In the genomic region with DNA sequence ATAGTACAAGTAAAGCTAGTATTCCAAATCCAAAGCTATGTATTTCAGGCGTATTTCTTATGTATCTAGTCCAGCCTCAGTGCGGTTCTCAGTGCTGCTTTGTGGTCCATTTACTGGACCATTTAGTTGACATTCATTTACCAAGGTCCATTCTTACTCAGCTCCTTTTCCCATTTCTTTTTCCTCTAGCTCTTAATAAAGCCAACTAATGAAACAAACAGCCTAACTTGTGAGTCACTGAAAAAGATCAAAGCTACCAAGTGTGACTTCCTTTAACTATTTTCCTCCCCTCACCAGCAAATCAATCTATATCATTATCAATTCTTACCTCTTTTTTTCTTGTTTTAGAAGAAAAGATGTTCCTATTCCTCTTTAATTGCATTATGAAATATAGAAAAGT, we compare ENCODE assay signal across 24 cellular contexts.
DNase-seq lines count a peak whose midpoint lies in the region; ATAC-seq, FAIRE-seq and TF ChIP-seq lines count a peak whose summit lies in the region.
"Had no signal": no experiment of that assay in that cellular context is flagged by ENCODE, and none has a peak within 500 bp of the region (broad histone marks: within the 10 kb centered on the region; RNA-seq: fewer than 3 reads in every experiment).

No MANE protein-coding gene starts in this region.

- H4K20me1 ChIP-seq in GM23248 (ENCODE audit: insufficient read depth) (no peaks in the 10 kb centered on the region), SK-N-SH (ENCODE audit: insufficient read depth) (no peaks in the 10 kb centered on the region), endothelial cell of umbilical vein (replicated peaks; ENCODE audit: control insufficient read depth, extremely low read depth, insufficient read depth, low read length) (no peaks in the 10 kb centered on the region)

- H3K9me3 ChIP-seq in GM23248 (ENCODE audit: low read depth) (no peaks in the 10 kb centered on the region), SK-N-SH (no peaks in the 10 kb centered on the region), endothelial cell of umbilical vein (replicated peaks; ENCODE audit: control insufficient read depth, insufficient read depth, low read length) (no peaks in the 10 kb centered on the region)

- no peak for TF ChIP-seq EP300 in SK-N-SH (IDR thresholded peaks at IDR 0.05; ENCODE audit: borderline replicate concordance in 1 of 2, low read depth in 1 of 2, low read length in 1 of 2)

- H2AFZ ChIP-seq in GM23248 = no peak overlapping the region
- H2AFZ ChIP-seq in SK-N-SH (ENCODE audit: low read depth) = no peak overlapping the region
- H2AFZ ChIP-seq in endothelial cell of umbilical vein (ENCODE audit: low read depth, low read length) = no peak overlapping the region

- intact Hi-C loops in endothelial cell of umbilical vein (cut with micrococcal nuclease) = no loop called here
- intact Hi-C loops in head of caudate nucleus (cut with DNase I) = no loop called here

- TF ChIP-seq RAD21 in SK-N-SH (IDR thresholded peaks at IDR 0.05; ENCODE audit: low read length) = no peak

- peaks cover 35% of the 10 kb centered on the region for H3K4me1 ChIP-seq in GM23248 (ENCODE audit: insufficient read depth)
- peaks cover 38 to 51% of the 10 kb centered on the region in 2 experiments for H3K4me1 ChIP-seq in SK-N-SH (ENCODE audit: control insufficient read depth in 1 of 2, insufficient read depth in 2 of 2, low read depth in 1 of 2, low read length in 1 of 2)
- H3K4me1 ChIP-seq in endothelial cell of umbilical vein (ENCODE audit: control insufficient read depth, extremely low read depth, insufficient read depth, low read length) = peaks cover 4% of the 10 kb centered on the region
- H3K4me1 ChIP-seq: A549 had no signal

- peak; percentile 38 for DNase-seq in GM23248
- DNase-seq in SK-N-SH = no peak
- peak; percentile 30 for DNase-seq in endothelial cell of umbilical vein (ENCODE audit: low read depth, low spot score)
- peak; percentile 92 for DNase-seq in renal cortical epithelial cell (ENCODE audit: low read depth)
- DNase-seq in germinal center (ENCODE audit: low spot score) = no peak
- no peak for DNase-seq in head of caudate nucleus
- DNase-seq: C1 segment of cervical spinal cord, DND-41, GF-D8, GOT3, MV-4-11, NCI-H1417 treated with DMSO at 0.1 percent for 48 hours, NCI-H2029, NCI-H2171 treated with DMSO at 0.1 percent for 48 hours, NCI-H446 treated with DMSO at 0.1 percent for 48 hours, NCI-H774, Right ventricle myocardium superior had no signal

- H3F3A ChIP-seq in GM23248 (ENCODE audit: insufficient read depth) (peaks cover 41% of the 10 kb centered on the region), SK-N-SH (replicated peaks; ENCODE audit: insufficient read depth) (peaks cover 36% of the 10 kb centered on the region)

- H3K9ac ChIP-seq in GM23248 (no peak overlapping the region), SK-N-SH (peak overlapping the region; percentile 5; the same call in 1 of the 2 replicates), endothelial cell of umbilical vein (replicated peaks; ENCODE audit: extremely low read depth, insufficient read depth, low read length) (no peak overlapping the region)

- TF ChIP-seq CTCF in SK-N-SH (IDR thresholded peaks at IDR 0.05) (no peak), endothelial cell of umbilical vein (IDR thresholded peaks at IDR 0.05; ENCODE audit: extremely low read depth in 1 of 2, insufficient read depth in 1 of 2, low read depth in 1 of 2, low read length in 2 of 2) (no peak)

- peaks cover 53% of the 10 kb centered on the region for H3K79me2 ChIP-seq in GM23248 (ENCODE audit: insufficient read depth)
- peaks cover 16% of the 10 kb centered on the region for H3K79me2 ChIP-seq in SK-N-SH (ENCODE audit: insufficient read depth)
- H3K79me2 ChIP-seq in endothelial cell of umbilical vein (ENCODE audit: control insufficient read depth, insufficient read depth, low read length) = no peaks in the 10 kb centered on the region

- dilution Hi-C loops in endothelial cell of umbilical vein (cut with MboI; ENCODE audit: extremely low pct_ligation_motif_present, low sequenced_read_pairs) = no loop called here

- H3K36me3 ChIP-seq in GM23248 (ENCODE audit: low read depth) (peaks cover 23% of the 10 kb centered on the region; the same call in 1 of the 2 replicates), SK-N-SH (replicated peaks in 1 of 2; ENCODE audit: control insufficient read depth in 1 of 2, insufficient read depth in 2 of 2, low read length in 1 of 2) (peaks cover 36 to 52% of the 10 kb centered on the region in 2 experiments), endothelial cell of umbilical vein (ENCODE audit: control insufficient read depth in 2 of 2, extremely low read depth in 1 of 2, insufficient read depth in 2 of 2, low read length in 2 of 2) (no peaks in the 10 kb centered on the region)

- H3K4me2 ChIP-seq in GM23248 (ENCODE audit: unreplicated experiment) = peak overlapping the region; percentile 35
- 0 out of 2 replicates have a peak overlapping the region, but pooled peaks have one; percentile 5 for H3K4me2 ChIP-seq in SK-N-SH
- no peak overlapping the region for H3K4me2 ChIP-seq in endothelial cell of umbilical vein (ENCODE audit: insufficient read depth, low read length)
- H3K4me2 ChIP-seq: A549 had no signal

- no peak for FAIRE-seq in endothelial cell of umbilical vein (lab: Jason Lieb, UNC)
- FAIRE-seq: GM12891, GM18507 had no signal

- H3K9me2 ChIP-seq in GM23248 (ENCODE audit: insufficient read depth) = no peaks in the 10 kb centered on the region
- H3K9me2 ChIP-seq in SK-N-SH = no peaks in the 10 kb centered on the region

- H3K27ac ChIP-seq in GM23248 (no peak overlapping the region; the same call in 1 of the 2 replicates), SK-N-SH (ENCODE audit: low read depth in 2 of 2, low read length in 1 of 2) (peak overlapping the region; percentile 71 to 96), endothelial cell of umbilical vein (ENCODE audit: insufficient read depth, low read depth, low read length) (no peak overlapping the region)
- H3K27ac ChIP-seq: A549, SK-N-MC had no signal

- in situ Hi-C loops in GM23248 (cut with MboI) = no loop called here

- H3K27me3 ChIP-seq in GM23248 (replicated peaks; ENCODE audit: insufficient read depth) (no peaks in the 10 kb centered on the region), SK-N-SH (ENCODE audit: insufficient read depth) (no peaks in the 10 kb centered on the region), endothelial cell of umbilical vein (ENCODE audit: control insufficient read depth in 2 of 2, insufficient read depth in 2 of 2, low read length in 2 of 2) (no peaks in the 10 kb centered on the region)

- WGBS in GM23248 (ENCODE audit: low coverage in 1 of 2, low lambda C conversion rate in 2 of 2, missing lambda C conversion rate in 2 of 2), 2 experiments = 95 to 100% methylated on average over 2 of the region's 2 CpGs
- 92% methylated on average over 2 of the region's 2 CpGs for WGBS in SK-N-SH (ENCODE audit: low lambda C conversion rate)

- CTCF ChIA-PET in SK-N-SH (lab: Yijun Ruan, JAX) (interaction anchor here (1.0 to 2.1 kb wide), 9 partner anchors 8 to 413 kb away, joined by 3 to 29 read pairs (median 4); no protein-coding TSS in a partner anchor), endothelial cell of umbilical vein (lab: Charles Lee) (interaction anchor here (0.6 to 2.2 kb wide), 7 partner anchors 10 to 300 kb away, joined by 3 to 11 read pairs (median 4); no protein-coding TSS in a partner anchor)

- no TSS peak for BruUV-seq in endothelial cell of umbilical vein (replicated peaks; lab: Mats Ljungman, UMichigan)

- H3K9me1 ChIP-seq in endothelial cell of umbilical vein (replicated peaks; ENCODE audit: control insufficient read depth, extremely low read depth, insufficient read depth, low read length) = no peaks in the 10 kb centered on the region

- no peak for TF ChIP-seq POLR2A in endothelial cell of umbilical vein (IDR thresholded peaks at IDR 0.05; ENCODE audit: low read depth, low read length)

- H3K4me3 ChIP-seq in GM23248 = no peak overlapping the region
- no peak overlapping the region for H3K4me3 ChIP-seq in SK-N-SH (ENCODE audit: low read depth in 2 of 2, low read length in 1 of 2)
- H3K4me3 ChIP-seq in endothelial cell of umbilical vein (replicated peaks in 1 of 3; ENCODE audit: insufficient read depth in 1 of 3, low read depth in 1 of 3, low read length in 3 of 3) = no peak overlapping the region
- H3K4me3 ChIP-seq: A549, K562, SK-N-MC had no signal

- POLR2A ChIA-PET in SK-N-SH (lab: Yijun Ruan, JAX) = interaction anchor here (0.7 to 1.8 kb wide), 3 partner anchors 16 to 51 kb away, joined by 3 to 4 read pairs (median 3); no protein-coding TSS in a partner anchor
- POLR2A ChIA-PET in endothelial cell of umbilical vein (lab: Charles Lee) = no interaction called here

- ATAC-seq in HG03354 (IDR thresholded peaks at IDR 0.05; ENCODE audit: poor library complexity, severe bottlenecking, unreplicated experiment) (no peak), HG03571 (IDR thresholded peaks at IDR 0.05; ENCODE audit: unreplicated experiment) (no peak)
- ATAC-seq: A549, K562 had no signal

TF ChIP-seq in SK-N-SH, 30 proteins besides CTCF, POLR2A, EP300 and RAD21 (continues in another document):
- TF ChIP-seq, protein P1, sequence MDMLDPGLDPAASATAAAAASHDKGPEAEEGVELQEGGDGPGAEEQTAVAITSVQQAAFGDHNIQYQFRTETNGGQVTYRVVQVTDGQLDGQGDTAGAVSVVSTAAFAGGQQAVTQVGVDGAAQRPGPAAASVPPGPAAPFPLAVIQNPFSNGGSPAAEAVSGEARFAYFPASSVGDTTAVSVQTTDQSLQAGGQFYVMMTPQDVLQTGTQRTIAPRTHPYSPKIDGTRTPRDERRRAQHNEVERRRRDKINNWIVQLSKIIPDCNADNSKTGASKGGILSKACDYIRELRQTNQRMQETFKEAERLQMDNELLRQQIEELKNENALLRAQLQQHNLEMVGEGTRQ (IDR thresholded peaks at IDR 0.05; ENCODE audit: borderline replicate concordance, low read depth, low read length) = no peak

TF ChIP-seq in endothelial cell of umbilical vein, 7 proteins besides CTCF, POLR2A, EP300 and RAD21:
- TF ChIP-seq FOS (IDR thresholded peaks at IDR 0.05; ENCODE audit: borderline replicate concordance, insufficient read depth, low read length) (peak; percentile 29), POLR2AphosphoS5 (IDR thresholded peaks at IDR 0.05; ENCODE audit: insufficient read depth, low read depth, low read length) (no peak)

Comparison
In these comparisons a context has a peak if more than half of its experiments do, and no peak if none do; other contexts are left out.
1. DNase-seq: peak in GM23248 (single experiment), endothelial cell of umbilical vein (single experiment) and renal cortical epithelial cell (single experiment); none in SK-N-SH (single experiment), germinal center (single experiment) and head of caudate nucleus (0 of 42).
2. H3K27ac ChIP-seq: peak in SK-N-SH (2 of 2); none in GM23248 (single experiment) and endothelial cell of umbilical vein (single experiment).